Comparison of ENCODE assay signal across 10 cellular contexts in genomic region chr12:1800646-1801284, GRCh38. TPM values are rescaled to one million over a fixed set of nuclear protein-coding genes. Genes with fewer than 3 reads are reported as not detected.
DNase-seq lines count a peak whose midpoint lies in the region; ATAC-seq and TF ChIP-seq lines count a peak whose summit lies in the region.
"Had no signal": no experiment of that assay in that cellular context is flagged by ENCODE, and none has a peak within 500 bp of the region (broad histone marks: within the 10 kb centered on the region; RNA-seq: fewer than 3 reads in every experiment).

No MANE protein-coding gene starts in this region.

- no peak for ATAC-seq in HG03139 (IDR thresholded peaks at IDR 0.05; ENCODE audit: unreplicated experiment)
- no peak for ATAC-seq in HG03280 (IDR thresholded peaks at IDR 0.05; ENCODE audit: unreplicated experiment)
- ATAC-seq: naive thymus-derived CD8-positive, alpha-beta T cell had no signal

- no peak overlapping the region for H3K27ac Mint-ChIP-seq in type B pancreatic cell

- H3K9me3 Mint-ChIP-seq in type B pancreatic cell: peaks cover 6% of the 10 kb centered on the region
- H3K9me3 Mint-ChIP-seq: naive thymus-derived CD8-positive, alpha-beta T cell had no signal

- no peaks in the 10 kb centered on the region for H3K36me3 Mint-ChIP-seq in type B pancreatic cell
- H3K36me3 Mint-ChIP-seq: naive thymus-derived CD8-positive, alpha-beta T cell had no signal

- TF ChIP-seq CTCF in 22Rv1 (IDR thresholded peaks at IDR 0.05) (peak; percentile 45), GM12872 (IDR thresholded peaks at IDR 0.05; ENCODE audit: insufficient read depth, low read depth, low read length) (peak; percentile 67), type B pancreatic cell (conservative IDR thresholded peaks at IDR 0.05) (peak; percentile 40)

- DNase-seq in NCI-H82 treated with DMSO at 0.1 percent for 48 hours (lab: John Stamatoyannopoulos, UW; ENCODE audit: unreplicated experiment): peak; percentile 13
- DNase-seq in germinal center (ENCODE audit: low spot score): peak; percentile 56
- DNase-seq in type B pancreatic cell (ENCODE audit: extremely low spot score, unreplicated experiment): peak; percentile 62
- DNase-seq in COR-L47 (lab: John Stamatoyannopoulos, UW): no peak

- H3K27me3 Mint-ChIP-seq in type B pancreatic cell: peaks cover 19% of the 10 kb centered on the region
- H3K27me3 Mint-ChIP-seq: naive thymus-derived CD8-positive, alpha-beta T cell had no signal

- no peak overlapping the region for H3K4me3 Mint-ChIP-seq in type B pancreatic cell

- peaks cover 8% of the 10 kb centered on the region for H3K4me1 Mint-ChIP-seq in type B pancreatic cell (ENCODE audit: unreplicated experiment)

- H3K27ac ChIP-seq in 22Rv1: no peak overlapping the region
- H3K27ac ChIP-seq: uterus had no signal

RNA-seq across cellular contexts. Expression of gene LRTM2, which starts 19.6 kb away (rescaled TPM):
- total RNA-seq in type B pancreatic cell (ENCODE audit: low replicate concordance): 0.12 and 0.95 TPM in 2 replicates
- total RNA-seq: uterus had no signal
